In the genomic region with DNA sequence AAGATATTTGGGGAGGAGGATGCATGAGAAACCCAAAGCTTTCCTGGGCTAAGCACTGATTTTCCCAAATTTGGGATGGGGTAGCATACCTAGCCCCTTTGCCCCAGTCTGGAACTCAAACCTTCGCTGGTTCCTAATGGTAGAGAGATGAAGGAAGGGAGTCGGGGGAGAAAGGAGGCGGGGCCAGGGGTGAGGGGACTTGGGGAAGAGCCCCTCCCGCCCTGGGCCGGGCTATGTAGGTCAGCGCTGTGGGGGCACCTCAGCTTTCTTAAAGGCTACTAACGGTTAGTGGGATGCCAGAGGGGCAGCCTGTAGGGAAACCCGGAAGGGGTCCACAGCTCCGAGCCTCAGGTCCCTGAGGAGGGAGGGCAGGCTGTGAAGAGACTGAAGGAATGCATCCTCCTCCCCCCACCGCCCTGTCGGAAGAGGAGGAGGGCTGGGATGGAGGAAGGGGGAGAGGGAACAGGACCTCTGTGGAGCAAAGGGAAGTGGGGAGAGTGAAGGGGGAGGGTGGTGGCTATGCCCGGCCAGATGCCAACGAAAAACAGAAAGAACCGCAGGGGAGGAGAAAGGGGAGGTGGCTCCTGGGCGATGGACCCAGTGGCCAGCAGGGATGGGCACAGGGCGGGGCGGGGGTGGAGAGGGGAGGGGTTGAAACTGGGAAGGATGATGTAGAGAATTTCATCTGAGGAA, we compare ENCODE assay signal across 10 cellular contexts. TPM values are rescaled to one million over a fixed set of nuclear protein-coding genes. Genes with fewer than 3 reads are reported as not detected.
DNase-seq lines count a peak whose midpoint lies in the region; ATAC-seq, FAIRE-seq and TF ChIP-seq lines count a peak whose summit lies in the region.
"Had no signal": no experiment of that assay in that cellular context is flagged by ENCODE, and none has a peak within 500 bp of the region (broad histone marks: within the 10 kb centered on the region; RNA-seq: fewer than 3 reads in every experiment).

No MANE protein-coding gene starts in this region.

- no peak overlapping the region for H2AK5ac ChIP-seq in H1 (ENCODE audit: low read depth, low read length)

- no peak for TF ChIP-seq RAD21 in H1 (IDR thresholded peaks at IDR 0.05 in 1 of 2, conservative IDR thresholded peaks at IDR 0.05 in 1 of 2; ENCODE audit: low read depth in 2 of 2, low read length in 2 of 2)

- peaks cover 0 to 3% of the 10 kb centered on the region in 2 experiments; a peak in 1 of 4 replicates for H3K79me2 ChIP-seq in H1 (ENCODE audit: control insufficient read depth in 1 of 2, insufficient read depth in 2 of 2, low read length in 2 of 2)

- no peak overlapping the region for H3K56ac ChIP-seq in H1 (replicated peaks; ENCODE audit: insufficient read length, low read depth, low read length)

- no peak overlapping the region for H4K5ac ChIP-seq in H1 (ENCODE audit: insufficient read length, low read depth, low read length)

- H3K23me2 ChIP-seq in H1 (ENCODE audit: low read depth, low read length) = peaks cover 15% of the 10 kb centered on the region

- H3K9me3 ChIP-seq in NT2/D1 (ENCODE audit: insufficient read depth, low read length) = no peaks in the 10 kb centered on the region
- H3K9me3 ChIP-seq in H1 (ENCODE audit: insufficient read depth in 2 of 2, low read depth in 1 of 2, low read length in 1 of 2) = no peaks in the 10 kb centered on the region
- no peaks in the 10 kb centered on the region for H3K9me3 ChIP-seq in tibial artery
- H3K9me3 ChIP-seq in ascending aorta = no peaks in the 10 kb centered on the region

- 0% methylated on average over 9 of the region's 17 CpGs; no CpG with 5 or more reads in 1 of the 2 experiments for WGBS in H1 (ENCODE audit: extremely low coverage in 1 of 2, insufficient coverage in 1 of 2, insufficient read length in 1 of 2, insufficient replicate concordance in 2 of 2, low coverage in 1 of 2, low lambda C conversion rate in 2 of 2, missing lambda C conversion rate in 1 of 2), 2 experiments

- H2BK5ac ChIP-seq in H1 (ENCODE audit: low read depth, low read length) = 0 out of 2 replicates have a peak overlapping the region, but pooled peaks have one; percentile 45

- peaks cover 5 to 17% of the 10 kb centered on the region in 2 experiments for H4K20me1 ChIP-seq in H1 (replicated peaks in 1 of 2; ENCODE audit: control insufficient read depth in 1 of 2, insufficient read depth in 2 of 2, low read length in 2 of 2)

- TF ChIP-seq CTCF in H1 (IDR thresholded peaks at IDR 0.05; ENCODE audit: control extremely low read depth in 1 of 3, insufficient read depth in 1 of 3, low read depth in 1 of 3, low read length in 3 of 3) (no peak), tibial artery (IDR thresholded peaks at IDR 0.05) (no peak), ascending aorta (IDR thresholded peaks at IDR 0.05) (no peak), natural killer cell (IDR thresholded peaks at IDR 0.05) (no peak)

- no peak; a peak in 1 of 3 replicates for TF ChIP-seq EP300 in H1 (IDR thresholded peaks at IDR 0.05; ENCODE audit: borderline replicate concordance in 1 of 2, low read depth in 2 of 2, low read length in 2 of 2)

- H2BK20ac ChIP-seq in H1 (ENCODE audit: low read length) = no peak overlapping the region

- H3K36me3 Mint-ChIP-seq in natural killer cell = peaks cover 8% of the 10 kb centered on the region

- peak overlapping the region; percentile 100 for H3K4me2 ChIP-seq in H1 (ENCODE audit: insufficient read depth in 1 of 2, low read depth in 2 of 2, low read length in 2 of 2)

- H3K9ac ChIP-seq in NT2/D1 (ENCODE audit: insufficient read length, low read depth) (peak overlapping the region; percentile 81), H1 (replicated peaks in 1 of 4; ENCODE audit: extremely low read depth in 1 of 4, low read depth in 3 of 4, low read length in 3 of 4) (0 out of 7 replicates have a peak overlapping the region, but pooled peaks of 1 of the 4 experiments have one; percentile 4)

- no peak overlapping the region for H3K27ac Mint-ChIP-seq in natural killer cell
- H3K27ac Mint-ChIP-seq: nephron had no signal

- H3K23ac ChIP-seq in H1 (ENCODE audit: insufficient read length) = no peak overlapping the region

- ATAC-seq in HG02938 (IDR thresholded peaks at IDR 0.05; ENCODE audit: unreplicated experiment) = no peak
- ATAC-seq in natural killer cell = no peak

- no peak overlapping the region for H4K8ac ChIP-seq in H1 (ENCODE audit: extremely low read depth, insufficient read depth, low read length)

- POLR2A ChIA-PET in H1 (lab: Charles Lee; ENCODE audit: partially characterized antibody) = interaction anchor here (0.8 to 1.6 kb wide), 7 partner anchors 14 to 38 kb away, joined by 3 to 4 read pairs (median 3); no protein-coding TSS in a partner anchor

- H3K14ac ChIP-seq in H1 (ENCODE audit: insufficient read length) = no peak overlapping the region

- H3K27me3 Mint-ChIP-seq in natural killer cell (ENCODE audit: low read depth in 2 of 2) = peaks cover 49 to 68% of the 10 kb centered on the region in 2 donors

- H3K18ac ChIP-seq in H1 (ENCODE audit: extremely low read depth, low read length) = no peak overlapping the region

- no peak overlapping the region for H4K91ac ChIP-seq in H1 (replicated peaks; ENCODE audit: insufficient read length, low read length)

- no peak overlapping the region; the same call in 1 of the 2 replicates for H2BK15ac ChIP-seq in H1 (ENCODE audit: low read length)

- no peaks in the 10 kb centered on the region; the same call in 1 of the 2 replicates for H3K79me1 ChIP-seq in H1 (ENCODE audit: low read depth, low read length)

- H3K4me1 ChIP-seq in NT2/D1 (ENCODE audit: insufficient read depth, insufficient read length) (peaks cover 4% of the 10 kb centered on the region), H1 (replicated peaks in 1 of 4; ENCODE audit: control insufficient read depth in 3 of 4, insufficient read depth in 4 of 4, low read length in 3 of 4) (peaks cover 0 to 11% (median 3%) of the 10 kb centered on the region in 4 experiments; a peak in 6 of 7 replicates), tibial artery (peaks cover 0 to 24% (median 13%) of the 10 kb centered on the region in 4 donors), ascending aorta (no peaks in the 10 kb centered on the region)

- H2BK120ac ChIP-seq in H1 (replicated peaks; ENCODE audit: low read depth, low read length) = no peak overlapping the region

- no peak overlapping the region for H3K4me3 Mint-ChIP-seq in natural killer cell

- H3K27ac ChIP-seq in H1 (ENCODE audit: low read depth, low read length) (no peak overlapping the region), tibial artery (no peak overlapping the region), ascending aorta (no peak overlapping the region)

- H3K4me1 Mint-ChIP-seq in natural killer cell = peaks cover 6% of the 10 kb centered on the region in 2 donors

- no peak overlapping the region for H2BK12ac ChIP-seq in H1 (ENCODE audit: low read depth, low read length)

- H3K27me3 ChIP-seq in NT2/D1 (ENCODE audit: insufficient read depth, insufficient read length) (peaks cover 16% of the 10 kb centered on the region), H1 (replicated peaks in 1 of 4; ENCODE audit: control insufficient read depth in 3 of 4, extremely low read depth in 1 of 4, insufficient read depth in 3 of 4, low read length in 3 of 4) (peaks cover 0 to 3% (median 0%) of the 10 kb centered on the region in 4 experiments; a peak in 2 of 7 replicates), tibial artery (peaks cover 0 to 52% of the 10 kb centered on the region in 2 donors), ascending aorta (peaks cover 4% of the 10 kb centered on the region)

- H3K36me3 ChIP-seq in NT2/D1 (ENCODE audit: insufficient read depth, insufficient read length, low read length) (no peaks in the 10 kb centered on the region), H1 (ENCODE audit: control insufficient read depth in 2 of 4, insufficient read depth in 4 of 4, low read length in 3 of 4) (no peaks in the 10 kb centered on the region), tibial artery (no peaks in the 10 kb centered on the region), ascending aorta (no peaks in the 10 kb centered on the region)

- CTCF ChIA-PET in H1 (lab: Charles Lee; ENCODE audit: partially characterized antibody) = interaction anchor here (0.7 to 5.1 kb wide), 10 partner anchors 12 to 41 kb away, joined by 3 to 31 read pairs (median 4); no protein-coding TSS in a partner anchor

- no peak overlapping the region for H3K4ac ChIP-seq in H1 (replicated peaks; ENCODE audit: insufficient read length, low read depth, low read length)

- H2AFZ ChIP-seq in H1 (ENCODE audit: low read length) = peak overlapping the region; percentile 4; the same call in 1 of the 2 replicates

- FAIRE-seq in H1 (lab: Jason Lieb, UNC) = no peak

- intact Hi-C loops in tibial artery (cut with DNase I; ENCODE audit: low total_unique reads) = no loop called here
- intact Hi-C loops in ascending aorta (cut with DNase I) = no loop called here
- intact Hi-C loops in natural killer cell (cut with micrococcal nuclease) = no loop called here

- TF ChIP-seq POLR2A in H1 (IDR thresholded peaks at IDR 0.05; ENCODE audit: control extremely low read depth in 1 of 2, low read depth in 2 of 2, low read length in 2 of 2) = no peak

- DNase-seq in NT2/D1 (ENCODE audit: low read depth, low spot score) (peak; percentile 57), H1 (ENCODE audit: low read depth in 1 of 2, low spot score in 2 of 2) (peak in 1 of 2 experiments; percentile 78), medulla oblongata (ENCODE audit: extremely low spot score) (peak; percentile 25), tibial artery (peak in 1 of 2 donors; percentile 32), ascending aorta (ENCODE audit: low spot score in 2 of 2) (no peak), natural killer cell (no peak)
- DNase-seq: activated naive CD4-positive, alpha-beta T cell had no signal

- no peaks in the 10 kb centered on the region for H3K9me3 Mint-ChIP-seq in natural killer cell
- H3K9me3 Mint-ChIP-seq: nephron had no signal

- H3K4me3 ChIP-seq in NT2/D1 (ENCODE audit: insufficient read length, low read depth) = peak overlapping the region; percentile 81
- peak overlapping the region; percentile 87 to 99 (median 96) for H3K4me3 ChIP-seq in H1 (ENCODE audit: extremely low read depth in 1 of 4, insufficient read depth in 2 of 4, low read depth in 3 of 4, low read length in 4 of 4)
- H3K4me3 ChIP-seq in tibial artery = peak overlapping the region; percentile 12 to 38
- peak overlapping the region in 1 of 2 donors; percentile 9 for H3K4me3 ChIP-seq in ascending aorta

RNA-seq across cellular contexts. Expression of a gene that starts 1.3 kb away (rescaled TPM):
- total RNA-seq in H1 (2021; fragmentation: NEBNext Ultra II Directional; extraction: Animal tissue kit (Norgen Biotek cat#: 25700)) = 8.3 and 8.9 TPM in 2 replicates
- 8.0 and 8.5 TPM in 2 replicates for polyA plus RNA-seq in H1 (2011; rRNA removed)
- polyA plus RNA-seq in H1 (2011; cell fraction: cytosol; rRNA removed) = 8.1 TPM
- 14.4 TPM for polyA plus RNA-seq in H1 (2011; cell fraction: nucleus; rRNA removed)
- polyA plus RNA-seq in H1 (2012, experiment 1 of 2) = 6.9 to 12.6 TPM (median 10.8 TPM) in 4 replicates
- polyA plus RNA-seq in H1 (2012, experiment 2 of 2) = 6.8 TPM
- polyA plus RNA-seq in H1 (2013, experiment 1 of 2) = 4.3 TPM
- polyA plus RNA-seq in H1 (2013, experiment 2 of 2) = 4.5 TPM
- polyA minus RNA-seq in H1 (2011; rRNA and poly(A)+ RNA removed) = 9.8 and 10.1 TPM in 2 replicates
- 5.8 TPM for polyA minus RNA-seq in H1 (2011; cell fraction: cytosol; rRNA and poly(A)+ RNA removed)
- polyA minus RNA-seq in H1 (2011; cell fraction: nucleus; rRNA and poly(A)+ RNA removed) = 4.6 TPM
- total RNA-seq in ascending aorta (7.0 TPM), natural killer cell (not detected)

RNA-seq across cellular contexts. Expression of a gene that starts 31.9 kb away (rescaled TPM):
- total RNA-seq in H1 (2021; fragmentation: NEBNext Ultra II Directional; extraction: Animal tissue kit (Norgen Biotek cat#: 25700)) = 0.61 TPM in 2 replicates
- 0.66 and 1.00 TPM in 2 replicates for polyA plus RNA-seq in H1 (2011; rRNA removed)
- polyA plus RNA-seq in H1 (2011; cell fraction: cytosol; rRNA removed) = 0.50 TPM
- polyA plus RNA-seq in H1 (2011; cell fraction: nucleus; rRNA removed) = 2.4 TPM
- 0.92 to 1.3 TPM (median 1.2 TPM) in 4 replicates for polyA plus RNA-seq in H1 (2012, experiment 1 of 2)
- 0.84 TPM for polyA plus RNA-seq in H1 (2012, experiment 2 of 2)
- polyA plus RNA-seq in H1 (2013, experiment 1 of 2) = 0.57 TPM
- 0.42 TPM for polyA plus RNA-seq in H1 (2013, experiment 2 of 2)
- polyA minus RNA-seq in H1 (2011; rRNA and poly(A)+ RNA removed) = 0.27 and 0.54 TPM in 2 replicates
- polyA minus RNA-seq in H1 (2011; cell fraction: cytosol; rRNA and poly(A)+ RNA removed) = not detected
- polyA minus RNA-seq in H1 (2011; cell fraction: nucleus; rRNA and poly(A)+ RNA removed) = 1.8 TPM
- 642 TPM for total RNA-seq in ascending aorta
- not detected for total RNA-seq in natural killer cell
- total RNA-seq: LHCN-M2 had no signal

Comparison
In these comparisons a context has a peak if more than half of its experiments do, and no peak if none do; other contexts are left out.
1. DNase-seq: peak in NT2/D1 (single experiment) and medulla oblongata (single experiment); none in ascending aorta (0 of 2) and natural killer cell (single experiment).
2. RNA of a gene that starts 31.9 kb away (total RNA-seq): 642 TPM in ascending aorta (single experiment); 0.61 TPM in H1 and not detected in natural killer cell; every median in the first group is over 100 times any median in the second.